3 cellular contexts compared by ENCODE assay signal in the genomic region with DNA sequence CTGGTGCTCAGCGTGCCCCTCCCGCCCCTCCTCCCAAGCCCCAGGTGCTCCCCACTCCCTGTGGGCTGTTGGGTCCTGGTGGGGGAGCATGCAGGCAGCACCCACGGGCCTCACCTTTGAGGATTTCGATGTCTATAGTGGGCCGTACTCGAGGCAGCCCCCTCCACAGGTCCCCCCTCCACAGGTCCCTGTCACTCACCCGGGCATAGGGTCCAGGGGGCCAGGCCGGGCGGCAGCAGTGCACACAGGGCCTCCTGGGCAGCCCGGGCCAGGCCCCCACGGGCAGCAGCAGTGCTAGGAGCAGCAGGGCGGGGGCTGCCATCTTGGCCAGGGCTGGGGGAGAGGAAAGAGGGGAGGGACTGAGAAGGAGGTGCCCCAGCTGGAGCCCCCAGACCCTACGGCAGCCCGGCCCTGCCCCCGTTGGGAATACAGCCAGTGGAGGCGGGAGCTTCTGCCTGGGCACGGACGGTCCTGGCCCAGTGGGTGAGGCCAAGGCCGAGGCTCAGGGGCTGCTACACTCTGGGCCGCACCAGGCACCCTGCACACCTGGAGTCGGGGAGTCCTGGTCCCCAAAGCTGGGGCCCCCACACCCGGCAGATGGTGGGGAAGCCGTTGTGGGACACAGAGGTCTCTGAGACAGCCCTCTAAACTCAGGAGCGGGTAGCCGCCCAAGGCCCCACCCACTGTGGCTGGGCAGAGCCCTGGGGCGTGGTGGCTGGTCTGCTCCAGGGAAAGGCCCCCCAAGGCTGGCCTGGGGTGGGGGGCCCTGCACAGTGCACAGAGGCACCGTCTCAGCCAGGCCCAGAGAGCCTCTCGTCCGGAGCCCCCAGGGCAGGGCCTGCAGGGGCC.
TF ChIP-seq lines count a peak whose summit lies in the region.

No MANE protein-coding gene starts in this region.

TF ChIP-seq in A549, 52 proteins besides CTCF, POLR2A, EP300 and RAD21:
- TF ChIP-seq RFX5 (IDR thresholded peaks at IDR 0.05) (no peak), GATA3 (IDR thresholded peaks at IDR 0.05; ENCODE audit: borderline replicate concordance) (no peak), EHMT2 (IDR thresholded peaks at IDR 0.05; ENCODE audit: low read depth) (no peak), SMC3 (IDR thresholded peaks at IDR 0.05) (no peak), SREBF2 (IDR thresholded peaks at IDR 0.05) (no peak), ZC3H11A (IDR thresholded peaks at IDR 0.05) (no peak), CBX8 (IDR thresholded peaks at IDR 0.05) (no peak), JUNB (IDR thresholded peaks at IDR 0.05) (no peak), HDAC2 (IDR thresholded peaks at IDR 0.05) (no peak), NR3C1 (IDR thresholded peaks at IDR 0.05) (no peak), MAFK (IDR thresholded peaks at IDR 0.05; ENCODE audit: partially characterized antibody) (no peak), BHLHE40 (IDR thresholded peaks at IDR 0.05; ENCODE audit: low read depth, low read length) (no peak), FOXS1 (CRISPR knock-in tag; IDR thresholded peaks at IDR 0.05) (no peak), KDM5A (IDR thresholded peaks at IDR 0.05) (no peak), HEYL (CRISPR knock-in tag; IDR thresholded peaks at IDR 0.05) (no peak)

TF ChIP-seq in HepG2, 621 proteins besides CTCF, POLR2A, EP300 and RAD21:
- TF ChIP-seq MATR3 (CRISPR knock-in tag; IDR thresholded peaks at IDR 0.05): no peak
- 0 out of 2 replicates have a peak, but pooled peaks have one; percentile 36 for TF ChIP-seq ZNF263 (CRISPR knock-in tag; IDR thresholded peaks at IDR 0.05)
- no peak for TF ChIP-seq WIZ (CRISPR knock-in tag; IDR thresholded peaks at IDR 0.05)
- TF ChIP-seq HNF4A (CRISPR knock-in tag; IDR thresholded peaks at IDR 0.05): no peak
- TF ChIP-seq CHD2 (IDR thresholded peaks at IDR 0.05; ENCODE audit: low read depth, low read length): no peak
- TF ChIP-seq MIER3 (CRISPR knock-in tag; IDR thresholded peaks at IDR 0.05; ENCODE audit: borderline replicate concordance): no peak

TF ChIP-seq in GM23338, 12 proteins besides CTCF, POLR2A, EP300 and RAD21:
- no peak for TF ChIP-seq EZH2phosphoT487 (IDR thresholded peaks at IDR 0.05; ENCODE audit: unreplicated experiment)
- TF ChIP-seq, protein P1, sequence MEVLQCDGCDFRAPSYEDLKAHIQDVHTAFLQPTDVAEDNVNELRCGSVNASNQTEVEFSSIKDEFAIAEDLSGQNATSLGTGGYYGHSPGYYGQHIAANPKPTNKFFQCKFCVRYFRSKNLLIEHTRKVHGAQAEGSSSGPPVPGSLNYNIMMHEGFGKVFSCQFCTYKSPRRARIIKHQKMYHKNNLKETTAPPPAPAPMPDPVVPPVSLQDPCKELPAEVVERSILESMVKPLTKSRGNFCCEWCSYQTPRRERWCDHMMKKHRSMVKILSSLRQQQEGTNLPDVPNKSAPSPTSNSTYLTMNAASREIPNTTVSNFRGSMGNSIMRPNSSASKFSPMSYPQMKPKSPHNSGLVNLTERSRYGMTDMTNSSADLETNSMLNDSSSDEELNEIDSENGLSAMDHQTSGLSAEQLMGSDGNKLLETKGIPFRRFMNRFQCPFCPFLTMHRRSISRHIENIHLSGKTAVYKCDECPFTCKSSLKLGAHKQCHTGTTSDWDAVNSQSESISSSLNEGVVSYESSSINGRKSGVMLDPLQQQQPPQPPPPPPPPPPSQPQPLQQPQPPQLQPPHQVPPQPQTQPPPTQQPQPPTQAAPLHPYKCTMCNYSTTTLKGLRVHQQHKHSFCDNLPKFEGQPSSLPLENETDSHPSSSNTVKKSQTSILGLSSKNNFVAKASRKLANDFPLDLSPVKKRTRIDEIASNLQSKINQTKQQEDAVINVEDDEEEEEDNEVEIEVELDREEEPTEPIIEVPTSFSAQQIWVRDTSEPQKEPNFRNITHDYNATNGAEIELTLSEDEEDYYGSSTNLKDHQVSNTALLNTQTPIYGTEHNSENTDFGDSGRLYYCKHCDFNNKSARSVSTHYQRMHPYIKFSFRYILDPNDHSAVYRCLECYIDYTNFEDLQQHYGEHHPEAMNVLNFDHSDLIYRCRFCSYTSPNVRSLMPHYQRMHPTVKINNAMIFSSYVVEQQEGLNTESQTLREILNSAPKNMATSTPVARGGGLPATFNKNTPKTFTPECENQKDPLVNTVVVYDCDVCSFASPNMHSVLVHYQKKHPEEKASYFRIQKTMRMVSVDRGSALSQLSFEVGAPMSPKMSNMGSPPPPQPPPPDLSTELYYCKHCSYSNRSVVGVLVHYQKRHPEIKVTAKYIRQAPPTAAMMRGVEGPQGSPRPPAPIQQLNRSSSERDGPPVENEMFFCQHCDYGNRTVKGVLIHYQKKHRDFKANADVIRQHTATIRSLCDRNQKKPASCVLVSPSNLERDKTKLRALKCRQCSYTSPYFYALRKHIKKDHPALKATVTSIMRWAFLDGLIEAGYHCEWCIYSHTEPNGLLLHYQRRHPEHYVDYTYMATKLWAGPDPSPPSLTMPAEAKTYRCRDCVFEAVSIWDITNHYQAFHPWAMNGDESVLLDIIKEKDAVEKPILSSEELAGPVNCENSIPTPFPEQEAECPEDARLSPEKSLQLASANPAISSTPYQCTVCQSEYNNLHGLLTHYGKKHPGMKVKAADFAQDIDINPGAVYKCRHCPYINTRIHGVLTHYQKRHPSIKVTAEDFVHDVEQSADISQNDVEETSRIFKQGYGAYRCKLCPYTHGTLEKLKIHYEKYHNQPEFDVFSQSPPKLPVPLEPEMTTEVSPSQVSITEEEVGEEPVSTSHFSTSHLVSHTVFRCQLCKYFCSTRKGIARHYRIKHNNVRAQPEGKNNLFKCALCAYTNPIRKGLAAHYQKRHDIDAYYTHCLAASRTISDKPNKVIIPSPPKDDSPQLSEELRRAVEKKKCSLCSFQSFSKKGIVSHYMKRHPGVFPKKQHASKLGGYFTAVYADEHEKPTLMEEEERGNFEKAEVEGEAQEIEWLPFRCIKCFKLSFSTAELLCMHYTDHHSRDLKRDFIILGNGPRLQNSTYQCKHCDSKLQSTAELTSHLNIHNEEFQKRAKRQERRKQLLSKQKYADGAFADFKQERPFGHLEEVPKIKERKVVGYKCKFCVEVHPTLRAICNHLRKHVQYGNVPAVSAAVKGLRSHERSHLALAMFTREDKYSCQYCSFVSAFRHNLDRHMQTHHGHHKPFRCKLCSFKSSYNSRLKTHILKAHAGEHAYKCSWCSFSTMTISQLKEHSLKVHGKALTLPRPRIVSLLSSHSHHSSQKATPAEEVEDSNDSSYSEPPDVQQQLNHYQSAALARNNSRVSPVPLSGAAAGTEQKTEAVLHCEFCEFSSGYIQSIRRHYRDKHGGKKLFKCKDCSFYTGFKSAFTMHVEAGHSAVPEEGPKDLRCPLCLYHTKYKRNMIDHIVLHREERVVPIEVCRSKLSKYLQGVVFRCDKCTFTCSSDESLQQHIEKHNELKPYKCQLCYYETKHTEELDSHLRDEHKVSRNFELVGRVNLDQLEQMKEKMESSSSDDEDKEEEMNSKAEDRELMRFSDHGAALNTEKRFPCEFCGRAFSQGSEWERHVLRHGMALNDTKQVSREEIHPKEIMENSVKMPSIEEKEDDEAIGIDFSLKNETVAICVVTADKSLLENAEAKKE (CRISPR knock-in tag; IDR thresholded peaks at IDR 0.05): no peak
- no peak for TF ChIP-seq JUNB (IDR thresholded peaks at IDR 0.05; ENCODE audit: unreplicated experiment)
- TF ChIP-seq, protein P2, sequence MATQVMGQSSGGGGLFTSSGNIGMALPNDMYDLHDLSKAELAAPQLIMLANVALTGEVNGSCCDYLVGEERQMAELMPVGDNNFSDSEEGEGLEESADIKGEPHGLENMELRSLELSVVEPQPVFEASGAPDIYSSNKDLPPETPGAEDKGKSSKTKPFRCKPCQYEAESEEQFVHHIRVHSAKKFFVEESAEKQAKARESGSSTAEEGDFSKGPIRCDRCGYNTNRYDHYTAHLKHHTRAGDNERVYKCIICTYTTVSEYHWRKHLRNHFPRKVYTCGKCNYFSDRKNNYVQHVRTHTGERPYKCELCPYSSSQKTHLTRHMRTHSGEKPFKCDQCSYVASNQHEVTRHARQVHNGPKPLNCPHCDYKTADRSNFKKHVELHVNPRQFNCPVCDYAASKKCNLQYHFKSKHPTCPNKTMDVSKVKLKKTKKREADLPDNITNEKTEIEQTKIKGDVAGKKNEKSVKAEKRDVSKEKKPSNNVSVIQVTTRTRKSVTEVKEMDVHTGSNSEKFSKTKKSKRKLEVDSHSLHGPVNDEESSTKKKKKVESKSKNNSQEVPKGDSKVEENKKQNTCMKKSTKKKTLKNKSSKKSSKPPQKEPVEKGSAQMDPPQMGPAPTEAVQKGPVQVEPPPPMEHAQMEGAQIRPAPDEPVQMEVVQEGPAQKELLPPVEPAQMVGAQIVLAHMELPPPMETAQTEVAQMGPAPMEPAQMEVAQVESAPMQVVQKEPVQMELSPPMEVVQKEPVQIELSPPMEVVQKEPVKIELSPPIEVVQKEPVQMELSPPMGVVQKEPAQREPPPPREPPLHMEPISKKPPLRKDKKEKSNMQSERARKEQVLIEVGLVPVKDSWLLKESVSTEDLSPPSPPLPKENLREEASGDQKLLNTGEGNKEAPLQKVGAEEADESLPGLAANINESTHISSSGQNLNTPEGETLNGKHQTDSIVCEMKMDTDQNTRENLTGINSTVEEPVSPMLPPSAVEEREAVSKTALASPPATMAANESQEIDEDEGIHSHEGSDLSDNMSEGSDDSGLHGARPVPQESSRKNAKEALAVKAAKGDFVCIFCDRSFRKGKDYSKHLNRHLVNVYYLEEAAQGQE (IDR thresholded peaks at IDR 0.05; ENCODE audit: unreplicated experiment): no peak
- no peak for TF ChIP-seq ZNF331 (CRISPR knock-in tag; IDR thresholded peaks at IDR 0.05; ENCODE audit: low read depth)
